Comparison of ENCODE assay signal across 12 cellular contexts in genomic region chr7:45239486-45239885, GRCh38.
DNase-seq lines count a peak whose midpoint lies in the region; ATAC-seq and TF ChIP-seq lines count a peak whose summit lies in the region.
"Had no signal": no experiment of that assay in that cellular context is flagged by ENCODE, and none has a peak within 500 bp of the region (broad histone marks: within the 10 kb centered on the region; RNA-seq: fewer than 3 reads in every experiment).

No MANE protein-coding gene starts in this region.

- CTCF ChIA-PET in MCF 10A (lab: Yijun Ruan, JAX) = interaction anchor here (1.0 to 2.9 kb wide), 3 partner anchors 20 to 469 kb away, joined by 3 to 19 read pairs (median 4); no protein-coding TSS in a partner anchor

- DNase-seq in MCF 10A (ENCODE audit: unreplicated experiment) = peak; percentile 28
- DNase-seq in breast epithelium (ENCODE audit: low spot score in 2 of 2) = no peak
- DNase-seq in T1000 (lab: John Stamatoyannopoulos, UW) = peak; percentile 61
- peak; percentile 51 for DNase-seq in fibroblast of the aortic adventitia (ENCODE audit: low read depth)
- DNase-seq in thyroid gland = peak; percentile 9 to 20
- no peak for DNase-seq in ascending aorta (ENCODE audit: low spot score in 2 of 2)
- DNase-seq in D341Med (ENCODE audit: low spot score) = no peak
- DNase-seq: activated CD8-positive, alpha-beta memory T cell treated with anti-CD3 and anti-CD28 coated beads, Interleukin-2, amount 50 U/mL, for 48 hours; AML-193; NCI-H1048; NCI-H510A treated with DMSO at 0.1 percent for 48 hours had no signal

- peaks cover 11% of the 10 kb centered on the region for H3K4me1 Mint-ChIP-seq in MCF 10A (ENCODE audit: insufficient read depth, unreplicated experiment)

- TF ChIP-seq POLR2A in breast epithelium (IDR thresholded peaks at IDR 0.05) (no peak), thyroid gland (IDR thresholded peaks at IDR 0.05) (no peak)

- no peak overlapping the region for H3K27ac Mint-ChIP-seq in MCF 10A (ENCODE audit: low read depth, unreplicated experiment)

- no peaks in the 10 kb centered on the region for H3K9me3 ChIP-seq in breast epithelium
- H3K9me3 ChIP-seq in thyroid gland = no peaks in the 10 kb centered on the region
- no peaks in the 10 kb centered on the region for H3K9me3 ChIP-seq in ascending aorta

- no peaks in the 10 kb centered on the region for H3K9me3 Mint-ChIP-seq in MCF 10A (ENCODE audit: unreplicated experiment)

- H3K36me3 ChIP-seq in breast epithelium (no peaks in the 10 kb centered on the region), thyroid gland (no peaks in the 10 kb centered on the region), ascending aorta (no peaks in the 10 kb centered on the region)

- H3K4me1 ChIP-seq in breast epithelium = no peaks in the 10 kb centered on the region
- H3K4me1 ChIP-seq in thyroid gland = no peaks in the 10 kb centered on the region
- no peaks in the 10 kb centered on the region for H3K4me1 ChIP-seq in ascending aorta

- H3K27me3 ChIP-seq in breast epithelium (no peaks in the 10 kb centered on the region), thyroid gland (no peaks in the 10 kb centered on the region), ascending aorta (no peaks in the 10 kb centered on the region)

- no peaks in the 10 kb centered on the region for H3K36me3 Mint-ChIP-seq in MCF 10A (ENCODE audit: insufficient read depth, unreplicated experiment)

- no TSS peak for BruUV-seq in MCF 10A (replicated peaks; lab: Mats Ljungman, UMichigan)

- H3K27ac ChIP-seq in breast epithelium = peak overlapping the region in 1 of 2 donors; percentile 61
- peak overlapping the region in 1 of 3 donors; percentile 27 for H3K27ac ChIP-seq in thyroid gland
- peak overlapping the region in 1 of 2 donors; percentile 19 for H3K27ac ChIP-seq in ascending aorta

- H3K4me3 ChIP-seq in breast epithelium (no peak overlapping the region), fibroblast of the aortic adventitia (ENCODE audit: low read depth, low read length) (no peak overlapping the region), thyroid gland (replicated peaks in 1 of 3) (no peak overlapping the region), ascending aorta (no peak overlapping the region)

- no peak for ATAC-seq in HG03521 (IDR thresholded peaks at IDR 0.05; ENCODE audit: unreplicated experiment)

- POLR2A ChIA-PET in MCF 10A (lab: Yijun Ruan, JAX) = interaction anchor here (0.5 to 0.7 kb wide), 2 partner anchors 233 to 391 kb away, joined by 3 read pairs; partner anchors contain the start of gene H2AZ2

- no peak overlapping the region for H3K4me3 Mint-ChIP-seq in MCF 10A (ENCODE audit: unreplicated experiment)

- intact Hi-C loops in MCF 10A (cut with micrococcal nuclease) = no loop called here
- intact Hi-C loops in breast epithelium (cut with DNase I; ENCODE audit: low total_unique reads) = no loop called here
- intact Hi-C loops in thyroid gland (cut with DNase I) = no loop called here
- intact Hi-C loops in ascending aorta (cut with DNase I) = no loop called here

- peaks cover 45% of the 10 kb centered on the region for H3K27me3 Mint-ChIP-seq in MCF 10A (ENCODE audit: insufficient read depth, unreplicated experiment)

- no peak for TF ChIP-seq CTCF in MCF 10A (IDR thresholded peaks at IDR 0.05; ENCODE audit: unreplicated experiment)
- TF ChIP-seq CTCF in breast epithelium (IDR thresholded peaks at IDR 0.05) = no peak
- no peak for TF ChIP-seq CTCF in fibroblast of the aortic adventitia (IDR thresholded peaks at IDR 0.05; ENCODE audit: insufficient read depth, low read length)
- TF ChIP-seq CTCF in thyroid gland (IDR thresholded peaks at IDR 0.05) = no peak
- TF ChIP-seq CTCF in ascending aorta (IDR thresholded peaks at IDR 0.05) = no peak

- WGBS in thyroid gland, 2 donors = 31 to 41% methylated on average over 6 of the region's 6 CpGs

Comparison
In these comparisons a context has a peak if more than half of its experiments do, and no peak if none do; other contexts are left out.
1. DNase-seq: peak in MCF 10A (single experiment), T1000 (single experiment), fibroblast of the aortic adventitia (single experiment) and thyroid gland (2 of 2); none in breast epithelium (0 of 2), ascending aorta (0 of 2) and D341Med (single experiment).